8 cellular contexts compared by ENCODE assay signal in genomic region chr16:88633684-88634140, GRCh38.
DNase-seq lines count a peak whose midpoint lies in the region; ATAC-seq lines count a peak whose summit lies in the region.

No MANE protein-coding gene starts in this region.

- H3K27me3 ChIP-seq in ACC112 (ENCODE audit: insufficient read depth, low read length): peaks cover 6% of the 10 kb centered on the region
- H3K27me3 ChIP-seq in mucosa of rectum (ENCODE audit: control insufficient read depth in 2 of 2, insufficient read depth in 2 of 2, low read length in 2 of 2): peaks cover 6 to 8% of the 10 kb centered on the region in 2 donors

- H3K4me3 ChIP-seq in ACC112 (ENCODE audit: low read depth, low read length): peak overlapping the region; percentile 62; the same call in 1 of the 2 replicates
- peak overlapping the region in 1 of 2 donors; percentile 20 for H3K4me3 ChIP-seq in mucosa of rectum (ENCODE audit: low read length in 2 of 2)

- no peaks in the 10 kb centered on the region for H3K9me3 ChIP-seq in mucosa of rectum (ENCODE audit: control insufficient read depth in 2 of 2, low read length in 2 of 2)

- no peak overlapping the region for H3K9ac ChIP-seq in mucosa of rectum (ENCODE audit: low read depth in 1 of 2, low read length in 2 of 2)

- H3K79me2 ChIP-seq in ACC112 (ENCODE audit: control insufficient read depth, insufficient read depth, low read length, unreplicated experiment): no peaks in the 10 kb centered on the region

- no peak overlapping the region for H3K27ac ChIP-seq in ACC112 (ENCODE audit: low read depth, low read length)
- peak overlapping the region; percentile 14 to 65 for H3K27ac ChIP-seq in mucosa of rectum (ENCODE audit: low read depth in 2 of 2, low read length in 2 of 2)

- H3K4me1 ChIP-seq in ACC112 (ENCODE audit: control insufficient read depth, insufficient read depth, low read length, unreplicated experiment) (peaks cover 13% of the 10 kb centered on the region), mucosa of rectum (ENCODE audit: control insufficient read depth in 2 of 2, insufficient read depth in 2 of 2, low read length in 2 of 2) (peaks cover 10 to 16% of the 10 kb centered on the region in 2 donors)

- H3K27ac Mint-ChIP-seq in dendritic cell treated with granulocyte-macrophage colony-stimulating factor and Interleukin-4, amounts not matched to agents 40 ng/mL and 50 ng/mL, for 4 days: peak overlapping the region; percentile 83

- peaks cover 46% of the 10 kb centered on the region for H3K36me3 Mint-ChIP-seq in dendritic cell treated with granulocyte-macrophage colony-stimulating factor and Interleukin-4, amounts not matched to agents 40 ng/mL and 50 ng/mL, for 4 days (ENCODE audit: low read depth)

- H3K36me3 ChIP-seq in ACC112 (ENCODE audit: insufficient read depth, low read length) (no peaks in the 10 kb centered on the region), mucosa of rectum (ENCODE audit: control insufficient read depth in 2 of 2, insufficient read depth in 2 of 2, low read length in 2 of 2) (peaks cover 16 to 26% of the 10 kb centered on the region in 2 donors)

- H3K27me3 Mint-ChIP-seq in dendritic cell treated with granulocyte-macrophage colony-stimulating factor and Interleukin-4, amounts not matched to agents 40 ng/mL and 50 ng/mL, for 4 days: peaks cover 32% of the 10 kb centered on the region

- ATAC-seq in GM18502 (IDR thresholded peaks at IDR 0.05; ENCODE audit: poor library complexity, unreplicated experiment) (peak; percentile 39), HG03064 (IDR thresholded peaks at IDR 0.05; ENCODE audit: low read depth, unreplicated experiment) (peak; percentile 27), HG02884 (IDR thresholded peaks at IDR 0.05; ENCODE audit: unreplicated experiment) (no peak)

- DNase-seq in T-helper 9 cell (peak; percentile 53), NCI-H1092 treated with DMSO at 0.1 percent for 48 hours (lab: John Stamatoyannopoulos, UW) (no peak)

- peaks cover 58% of the 10 kb centered on the region for H3K4me1 Mint-ChIP-seq in dendritic cell treated with granulocyte-macrophage colony-stimulating factor and Interleukin-4, amounts not matched to agents 40 ng/mL and 50 ng/mL, for 4 days (ENCODE audit: low read depth)

- H2AFZ ChIP-seq in ACC112 (ENCODE audit: low read length, unreplicated experiment): no peak overlapping the region

- H3K9me3 Mint-ChIP-seq in dendritic cell treated with granulocyte-macrophage colony-stimulating factor and Interleukin-4, amounts not matched to agents 40 ng/mL and 50 ng/mL, for 4 days: no peaks in the 10 kb centered on the region

- peak overlapping the region; percentile 88 for H3K4me3 Mint-ChIP-seq in dendritic cell treated with granulocyte-macrophage colony-stimulating factor and Interleukin-4, amounts not matched to agents 40 ng/mL and 50 ng/mL, for 4 days

- intact Hi-C loops in dendritic cell treated with granulocyte-macrophage colony-stimulating factor and Interleukin-4, amounts not matched to agents 40 ng/mL and 50 ng/mL, for 4 days (cut with micrococcal nuclease): loop anchor here (10.0 kb wide), 2 partner anchors 49 to 51 kb away; partner anchors contain the start of gene SNAI3
